9 cellular contexts compared by ENCODE assay signal in genomic region chr10:56622335-56622973, GRCh38.
DNase-seq lines count a peak whose midpoint lies in the region; ATAC-seq and TF ChIP-seq lines count a peak whose summit lies in the region.
"Had no signal": no experiment of that assay in that cellular context is flagged by ENCODE, and none has a peak within 500 bp of the region (broad histone marks: within the 10 kb centered on the region; RNA-seq: fewer than 3 reads in every experiment).

No MANE protein-coding gene starts in this region.

- H3K27ac Mint-ChIP-seq in stimulated activated naive CD8-positive, alpha-beta T cell treated with anti-CD3 and anti-CD28 coated beads, Interleukin-15, Interleukin-2, amounts not matched to agents 100 ng/mL and 50 ng/mL, for 24 hours, result no peak overlapping the region
- H3K27ac Mint-ChIP-seq in stimulated activated naive CD8-positive, alpha-beta T cell treated with anti-CD3 and anti-CD28 coated beads, Interleukin-15, amount 100 ng/mL, for 72 hours, result no peak overlapping the region

- H3K36me3 ChIP-seq in PC-3 (ENCODE audit: low read depth, low read length) (no peaks in the 10 kb centered on the region), rectal smooth muscle tissue (ENCODE audit: control insufficient read depth, insufficient read depth, low read length) (no peaks in the 10 kb centered on the region)

- H3K4me1 Mint-ChIP-seq in stimulated activated naive CD8-positive, alpha-beta T cell treated with anti-CD3 and anti-CD28 coated beads, Interleukin-15, Interleukin-2, amounts not matched to agents 100 ng/mL and 50 ng/mL, for 24 hours (ENCODE audit: low read depth), result peaks cover 14% of the 10 kb centered on the region
- H3K4me1 Mint-ChIP-seq in stimulated activated naive CD8-positive, alpha-beta T cell treated with anti-CD3 and anti-CD28 coated beads, Interleukin-15, amount 100 ng/mL, for 72 hours, result no peaks in the 10 kb centered on the region

- no peaks in the 10 kb centered on the region for H3K27me3 Mint-ChIP-seq in stimulated activated naive CD8-positive, alpha-beta T cell treated with anti-CD3 and anti-CD28 coated beads, Interleukin-15, Interleukin-2, amounts not matched to agents 100 ng/mL and 50 ng/mL, for 24 hours
- no peaks in the 10 kb centered on the region for H3K27me3 Mint-ChIP-seq in stimulated activated naive CD8-positive, alpha-beta T cell treated with anti-CD3 and anti-CD28 coated beads, Interleukin-15, amount 100 ng/mL, for 72 hours

- DNase-seq in stimulated activated naive CD8-positive, alpha-beta T cell treated with anti-CD3 and anti-CD28 coated beads, Interleukin-15, amount 100 ng/mL, for 72 hours, result no peak
- DNase-seq in PC-3 (no peak), caudate nucleus (lab: John Stamatoyannopoulos, UW) (no peak), mesenteric fat pad (ENCODE audit: low spot score) (no peak), C1 segment of cervical spinal cord (lab: John Stamatoyannopoulos, UW) (no peak)

- no peak overlapping the region for H3K27ac ChIP-seq in PC-3 (ENCODE audit: low read length)
- no peak overlapping the region for H3K27ac ChIP-seq in rectal smooth muscle tissue (ENCODE audit: low read depth, low read length)
- H3K27ac ChIP-seq in caudate nucleus (ENCODE audit: low read depth, low read length), result no peak overlapping the region
- H3K27ac ChIP-seq: skin epidermis had no signal

- H3K4me2 ChIP-seq in PC-3 (ENCODE audit: low read length), result peak overlapping the region; percentile 58

- ATAC-seq in stimulated activated naive CD8-positive, alpha-beta T cell treated with anti-CD3 and anti-CD28 coated beads, Interleukin-15, amount 100 ng/mL, for 72 hours, result no peak
- ATAC-seq in HG03025 (IDR thresholded peaks at IDR 0.05; ENCODE audit: low FRiP score, unreplicated experiment) (peak; percentile 84), PC-3 (peak; percentile 45)

- H2AFZ ChIP-seq in PC-3 (ENCODE audit: low read length), result peak overlapping the region; percentile 37

- no peaks in the 10 kb centered on the region for H4K20me1 ChIP-seq in PC-3 (ENCODE audit: low read length)

- no peaks in the 10 kb centered on the region for H3K36me3 Mint-ChIP-seq in stimulated activated naive CD8-positive, alpha-beta T cell treated with anti-CD3 and anti-CD28 coated beads, Interleukin-15, Interleukin-2, amounts not matched to agents 100 ng/mL and 50 ng/mL, for 24 hours (ENCODE audit: low read depth)

- H3K9me3 ChIP-seq in PC-3 (ENCODE audit: low read length), result no peaks in the 10 kb centered on the region

- no peaks in the 10 kb centered on the region for H3K79me2 ChIP-seq in PC-3 (ENCODE audit: low read length)

- no peaks in the 10 kb centered on the region for H3K9me2 ChIP-seq in PC-3 (replicated peaks; ENCODE audit: low read length)

- H3K27me3 ChIP-seq in PC-3 (ENCODE audit: low read length) (no peaks in the 10 kb centered on the region), rectal smooth muscle tissue (ENCODE audit: control insufficient read depth, insufficient read depth, low read length) (no peaks in the 10 kb centered on the region)

- POLR2A ChIA-PET in PC-3 (lab: Charles Lee; ENCODE audit: unreplicated experiment), result interaction anchor here (0.8 kb wide), 1 partner anchor 76 kb away, joined by 5 read pairs; no protein-coding TSS in a partner anchor

- TF ChIP-seq CTCF in PC-3 (conservative IDR thresholded peaks at IDR 0.05; ENCODE audit: low read depth, low read length), result no peak

- peak overlapping the region; percentile 39 for H3K4me3 ChIP-seq in PC-3 (ENCODE audit: low read length)
- peak overlapping the region; percentile 30 for H3K4me3 ChIP-seq in rectal smooth muscle tissue (ENCODE audit: low read length)
- H3K4me3 ChIP-seq: skin epidermis had no signal

- H3K4me3 Mint-ChIP-seq in stimulated activated naive CD8-positive, alpha-beta T cell treated with anti-CD3 and anti-CD28 coated beads, Interleukin-15, Interleukin-2, amounts not matched to agents 100 ng/mL and 50 ng/mL, for 24 hours, result peak overlapping the region; percentile 44
- H3K4me3 Mint-ChIP-seq in stimulated activated naive CD8-positive, alpha-beta T cell treated with anti-CD3 and anti-CD28 coated beads, Interleukin-15, amount 100 ng/mL, for 72 hours, result peak overlapping the region in 1 of 2 donors; percentile 2

- no peaks in the 10 kb centered on the region for H3F3A ChIP-seq in PC-3 (ENCODE audit: low read length, unreplicated experiment)

- H3K4me1 ChIP-seq in PC-3 (ENCODE audit: insufficient read depth, low read length), result no peaks in the 10 kb centered on the region
- no peaks in the 10 kb centered on the region for H3K4me1 ChIP-seq in rectal smooth muscle tissue (ENCODE audit: control insufficient read depth, insufficient read depth, low read length)

- CTCF ChIA-PET in PC-3 (lab: Charles Lee), result no interaction called here

- intact Hi-C loops in PC-3 (cut with micrococcal nuclease), result no loop called here

- H3K9ac ChIP-seq in PC-3 (ENCODE audit: low read length), result no peak overlapping the region
- no peak overlapping the region for H3K9ac ChIP-seq in rectal smooth muscle tissue (ENCODE audit: low read length)

- H3K9me3 Mint-ChIP-seq in stimulated activated naive CD8-positive, alpha-beta T cell treated with anti-CD3 and anti-CD28 coated beads, Interleukin-15, Interleukin-2, amounts not matched to agents 100 ng/mL and 50 ng/mL, for 24 hours, result peaks cover 5% of the 10 kb centered on the region
- peaks cover 4 to 26% of the 10 kb centered on the region in 2 donors for H3K9me3 Mint-ChIP-seq in stimulated activated naive CD8-positive, alpha-beta T cell treated with anti-CD3 and anti-CD28 coated beads, Interleukin-15, amount 100 ng/mL, for 72 hours

- no TSS peak for BruUV-seq in PC-3 (replicated peaks; lab: Mats Ljungman, UMichigan)
